Comparison of ENCODE assay signal across 7 cellular contexts in genomic region chr12:69756088-69756731, GRCh38. TPM values are rescaled to one million over a fixed set of nuclear protein-coding genes. Genes with fewer than 3 reads are reported as not detected.
"Had no signal": no experiment of that assay in that cellular context is flagged by ENCODE, and none has a peak within 500 bp of the region (broad histone marks: within the 10 kb centered on the region; RNA-seq: fewer than 3 reads in every experiment).

No MANE protein-coding gene starts in this region.

- H3K4me3 ChIP-seq: GM23338, K562 had no signal

- DNase-seq: H9, HCEC 1CT, IMR-90 had no signal

- ATAC-seq: GM23338, K562 had no signal

RNA-seq across cellular contexts. Expression of gene BEST3, which starts 57.1 kb away (rescaled TPM):
- total RNA-seq: GM23338, HT-29, K562 had no signal
- polyA plus RNA-seq: GM23338, H1 had no signal
